23 cellular contexts compared by ENCODE assay signal in genomic region chr5:158069838-158070237, GRCh38.
"Had no signal": no experiment of that assay in that cellular context is flagged by ENCODE, and none has a peak within 500 bp of the region (broad histone marks: within the 10 kb centered on the region; RNA-seq: fewer than 3 reads in every experiment).

No MANE protein-coding gene starts in this region.

- DNase-seq: activated CD4-positive, alpha-beta T cell treated with anti-CD3 and anti-CD28 coated beads for 1 hour; activated CD4-positive, alpha-beta T cell treated with anti-CD3 and anti-CD28 coated beads, Interleukin-2, amount 10 ng/mL, durations not matched to agents 24 days and 14 days; activated CD4-positive, alpha-beta T cell treated with anti-CD3 and anti-CD28 coated beads, Interleukin-2, amount 50 U/mL, for 48 hours; activated CD8-positive, alpha-beta memory T cell treated with anti-CD3 and anti-CD28 coated beads, Interleukin-2, amount 10 ng/mL, durations not matched to agents 7 days and 5 days; activated effector memory CD4-positive, alpha-beta T cell treated with anti-CD3 and anti-CD28 coated beads, Interleukin-2, amount 50 U/mL, for 16 hours; activated naive CD4-positive, alpha-beta T cell treated with anti-CD3 and anti-CD28 coated beads for 36 hours; activated T-cell treated with anti-CD3 and anti-CD28 coated beads, Interleukin-2, amount 50 U/mL, for 4 hours; brain microvascular endothelial cell; KG1; NCI-H1048; NCI-H146; NCI-H187 treated with DMSO at 0.1 percent for 48 hours; NCI-H2081 treated with DMSO at 0.1 percent for 48 hours; NCI-H446; NCI-H524; Peyer's patch; SHP77 treated with DMSO at 0.1 percent for 48 hours; T-helper 17 cell; T-helper 9 cell had no signal

- H3K27ac Mint-ChIP-seq: activated CD4-positive, alpha-beta T cell treated with anti-CD3 and anti-CD28 coated beads, Interleukin-2, amount 10 ng/mL, durations not matched to agents 24 days and 14 days; activated CD8-positive, alpha-beta memory T cell treated with anti-CD3 and anti-CD28 coated beads, Interleukin-2, amount 10 ng/mL, durations not matched to agents 7 days and 5 days; activated naive CD4-positive, alpha-beta T cell treated with anti-CD3 and anti-CD28 coated beads for 36 hours; activated naive CD8-positive, alpha-beta T cell; IgD-negative memory B cell; T-helper 17 cell had no signal

- H3K9me3 ChIP-seq: Peyer's patch had no signal

- H3K27ac ChIP-seq: brain microvascular endothelial cell, Peyer's patch, RWPE1 had no signal

- H3K36me3 Mint-ChIP-seq: activated CD8-positive, alpha-beta memory T cell treated with anti-CD3 and anti-CD28 coated beads, Interleukin-2, amount 10 ng/mL, durations not matched to agents 7 days and 5 days; activated naive CD8-positive, alpha-beta T cell; IgD-negative memory B cell; WTC11 had no signal

- H3K4me3 ChIP-seq: Peyer's patch had no signal

- H3K4me1 Mint-ChIP-seq: activated CD4-positive, alpha-beta T cell treated with anti-CD3 and anti-CD28 coated beads, Interleukin-2, amount 10 ng/mL, durations not matched to agents 24 days and 14 days; activated CD8-positive, alpha-beta memory T cell treated with anti-CD3 and anti-CD28 coated beads, Interleukin-2, amount 10 ng/mL, durations not matched to agents 7 days and 5 days; T-helper 17 cell had no signal

- H3K27me3 Mint-ChIP-seq: activated naive CD8-positive, alpha-beta T cell; IgD-negative memory B cell had no signal

- H3K4me3 Mint-ChIP-seq: activated CD4-positive, alpha-beta T cell treated with anti-CD3 and anti-CD28 coated beads, Interleukin-2, amount 10 ng/mL, durations not matched to agents 24 days and 14 days; activated CD8-positive, alpha-beta memory T cell treated with anti-CD3 and anti-CD28 coated beads, Interleukin-2, amount 10 ng/mL, durations not matched to agents 7 days and 5 days; activated naive CD4-positive, alpha-beta T cell treated with anti-CD3 and anti-CD28 coated beads for 36 hours; activated naive CD8-positive, alpha-beta T cell; activated T-cell treated with anti-CD3 and anti-CD28 coated beads, Interleukin-2, amount 50 U/mL, for 4 hours; IgD-negative memory B cell; T-helper 17 cell; WTC11 had no signal

- H3K9me3 Mint-ChIP-seq: activated CD4-positive, alpha-beta T cell treated with anti-CD3 and anti-CD28 coated beads, Interleukin-2, amount 10 ng/mL, durations not matched to agents 24 days and 14 days; activated naive CD4-positive, alpha-beta T cell treated with anti-CD3 and anti-CD28 coated beads for 36 hours; activated T-cell treated with anti-CD3 and anti-CD28 coated beads, Interleukin-2, amount 50 U/mL, for 4 hours had no signal

- H3K4me1 ChIP-seq: Peyer's patch had no signal

- ATAC-seq: activated CD8-positive, alpha-beta memory T cell treated with anti-CD3 and anti-CD28 coated beads, Interleukin-2, amount 10 ng/mL, durations not matched to agents 7 days and 5 days; activated T-cell treated with anti-CD3 and anti-CD28 coated beads, Interleukin-2, amount 50 U/mL, for 4 hours; T-helper 17 cell; WTC11 had no signal

- H3K27me3 ChIP-seq: brain microvascular endothelial cell, Peyer's patch had no signal

- H3K36me3 ChIP-seq: brain microvascular endothelial cell, Peyer's patch had no signal
